In the genomic region with DNA sequence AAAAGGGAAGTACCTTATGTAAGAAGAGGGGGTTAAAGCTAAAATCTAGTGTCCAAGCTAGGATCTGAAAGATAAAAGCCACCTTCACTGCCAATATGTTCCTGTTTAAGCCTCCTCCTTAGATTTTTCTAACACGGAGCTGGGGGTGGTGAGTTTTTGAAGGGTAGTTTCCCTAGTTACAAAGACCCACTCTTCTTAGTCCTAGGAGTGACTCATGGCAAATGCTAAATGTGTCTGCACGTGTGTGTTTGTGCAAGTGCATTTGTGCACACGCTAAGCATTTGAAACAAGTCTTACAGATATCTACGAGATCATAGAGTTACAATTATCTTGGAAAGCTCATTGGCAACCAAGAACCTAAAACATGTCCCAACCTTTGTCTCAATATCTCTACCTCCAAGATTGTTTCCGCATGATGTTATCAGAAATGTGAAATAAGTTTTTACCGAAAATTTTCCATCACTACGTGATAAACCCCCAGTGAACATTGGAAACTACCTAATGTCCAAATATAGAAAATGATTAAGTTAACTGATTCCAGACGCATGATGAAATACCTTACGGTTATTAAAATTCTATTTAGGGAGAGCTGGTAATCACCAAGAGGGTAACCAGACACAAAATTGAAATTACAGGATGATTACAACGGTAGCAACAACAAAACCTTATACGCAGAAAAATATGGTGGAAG, we compare ENCODE assay signal across 1 cellular context.
TF ChIP-seq lines count a peak whose summit lies in the region.

No MANE protein-coding gene starts in this region.

TF ChIP-seq in GM23338, 12 proteins besides CTCF, POLR2A, EP300 and RAD21 (continued from another document):
- TF ChIP-seq, protein P1, sequence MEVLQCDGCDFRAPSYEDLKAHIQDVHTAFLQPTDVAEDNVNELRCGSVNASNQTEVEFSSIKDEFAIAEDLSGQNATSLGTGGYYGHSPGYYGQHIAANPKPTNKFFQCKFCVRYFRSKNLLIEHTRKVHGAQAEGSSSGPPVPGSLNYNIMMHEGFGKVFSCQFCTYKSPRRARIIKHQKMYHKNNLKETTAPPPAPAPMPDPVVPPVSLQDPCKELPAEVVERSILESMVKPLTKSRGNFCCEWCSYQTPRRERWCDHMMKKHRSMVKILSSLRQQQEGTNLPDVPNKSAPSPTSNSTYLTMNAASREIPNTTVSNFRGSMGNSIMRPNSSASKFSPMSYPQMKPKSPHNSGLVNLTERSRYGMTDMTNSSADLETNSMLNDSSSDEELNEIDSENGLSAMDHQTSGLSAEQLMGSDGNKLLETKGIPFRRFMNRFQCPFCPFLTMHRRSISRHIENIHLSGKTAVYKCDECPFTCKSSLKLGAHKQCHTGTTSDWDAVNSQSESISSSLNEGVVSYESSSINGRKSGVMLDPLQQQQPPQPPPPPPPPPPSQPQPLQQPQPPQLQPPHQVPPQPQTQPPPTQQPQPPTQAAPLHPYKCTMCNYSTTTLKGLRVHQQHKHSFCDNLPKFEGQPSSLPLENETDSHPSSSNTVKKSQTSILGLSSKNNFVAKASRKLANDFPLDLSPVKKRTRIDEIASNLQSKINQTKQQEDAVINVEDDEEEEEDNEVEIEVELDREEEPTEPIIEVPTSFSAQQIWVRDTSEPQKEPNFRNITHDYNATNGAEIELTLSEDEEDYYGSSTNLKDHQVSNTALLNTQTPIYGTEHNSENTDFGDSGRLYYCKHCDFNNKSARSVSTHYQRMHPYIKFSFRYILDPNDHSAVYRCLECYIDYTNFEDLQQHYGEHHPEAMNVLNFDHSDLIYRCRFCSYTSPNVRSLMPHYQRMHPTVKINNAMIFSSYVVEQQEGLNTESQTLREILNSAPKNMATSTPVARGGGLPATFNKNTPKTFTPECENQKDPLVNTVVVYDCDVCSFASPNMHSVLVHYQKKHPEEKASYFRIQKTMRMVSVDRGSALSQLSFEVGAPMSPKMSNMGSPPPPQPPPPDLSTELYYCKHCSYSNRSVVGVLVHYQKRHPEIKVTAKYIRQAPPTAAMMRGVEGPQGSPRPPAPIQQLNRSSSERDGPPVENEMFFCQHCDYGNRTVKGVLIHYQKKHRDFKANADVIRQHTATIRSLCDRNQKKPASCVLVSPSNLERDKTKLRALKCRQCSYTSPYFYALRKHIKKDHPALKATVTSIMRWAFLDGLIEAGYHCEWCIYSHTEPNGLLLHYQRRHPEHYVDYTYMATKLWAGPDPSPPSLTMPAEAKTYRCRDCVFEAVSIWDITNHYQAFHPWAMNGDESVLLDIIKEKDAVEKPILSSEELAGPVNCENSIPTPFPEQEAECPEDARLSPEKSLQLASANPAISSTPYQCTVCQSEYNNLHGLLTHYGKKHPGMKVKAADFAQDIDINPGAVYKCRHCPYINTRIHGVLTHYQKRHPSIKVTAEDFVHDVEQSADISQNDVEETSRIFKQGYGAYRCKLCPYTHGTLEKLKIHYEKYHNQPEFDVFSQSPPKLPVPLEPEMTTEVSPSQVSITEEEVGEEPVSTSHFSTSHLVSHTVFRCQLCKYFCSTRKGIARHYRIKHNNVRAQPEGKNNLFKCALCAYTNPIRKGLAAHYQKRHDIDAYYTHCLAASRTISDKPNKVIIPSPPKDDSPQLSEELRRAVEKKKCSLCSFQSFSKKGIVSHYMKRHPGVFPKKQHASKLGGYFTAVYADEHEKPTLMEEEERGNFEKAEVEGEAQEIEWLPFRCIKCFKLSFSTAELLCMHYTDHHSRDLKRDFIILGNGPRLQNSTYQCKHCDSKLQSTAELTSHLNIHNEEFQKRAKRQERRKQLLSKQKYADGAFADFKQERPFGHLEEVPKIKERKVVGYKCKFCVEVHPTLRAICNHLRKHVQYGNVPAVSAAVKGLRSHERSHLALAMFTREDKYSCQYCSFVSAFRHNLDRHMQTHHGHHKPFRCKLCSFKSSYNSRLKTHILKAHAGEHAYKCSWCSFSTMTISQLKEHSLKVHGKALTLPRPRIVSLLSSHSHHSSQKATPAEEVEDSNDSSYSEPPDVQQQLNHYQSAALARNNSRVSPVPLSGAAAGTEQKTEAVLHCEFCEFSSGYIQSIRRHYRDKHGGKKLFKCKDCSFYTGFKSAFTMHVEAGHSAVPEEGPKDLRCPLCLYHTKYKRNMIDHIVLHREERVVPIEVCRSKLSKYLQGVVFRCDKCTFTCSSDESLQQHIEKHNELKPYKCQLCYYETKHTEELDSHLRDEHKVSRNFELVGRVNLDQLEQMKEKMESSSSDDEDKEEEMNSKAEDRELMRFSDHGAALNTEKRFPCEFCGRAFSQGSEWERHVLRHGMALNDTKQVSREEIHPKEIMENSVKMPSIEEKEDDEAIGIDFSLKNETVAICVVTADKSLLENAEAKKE (CRISPR knock-in tag; IDR thresholded peaks at IDR 0.05): no peak
- no peak for TF ChIP-seq NANOG (IDR thresholded peaks at IDR 0.05; ENCODE audit: borderline replicate concordance)
- TF ChIP-seq EZH2 (IDR thresholded peaks at IDR 0.05; ENCODE audit: low read depth, unreplicated experiment): no peak
- no peak for TF ChIP-seq CREB1 (CRISPR knock-in tag; IDR thresholded peaks at IDR 0.05; ENCODE audit: low read depth)
- TF ChIP-seq, protein P2, sequence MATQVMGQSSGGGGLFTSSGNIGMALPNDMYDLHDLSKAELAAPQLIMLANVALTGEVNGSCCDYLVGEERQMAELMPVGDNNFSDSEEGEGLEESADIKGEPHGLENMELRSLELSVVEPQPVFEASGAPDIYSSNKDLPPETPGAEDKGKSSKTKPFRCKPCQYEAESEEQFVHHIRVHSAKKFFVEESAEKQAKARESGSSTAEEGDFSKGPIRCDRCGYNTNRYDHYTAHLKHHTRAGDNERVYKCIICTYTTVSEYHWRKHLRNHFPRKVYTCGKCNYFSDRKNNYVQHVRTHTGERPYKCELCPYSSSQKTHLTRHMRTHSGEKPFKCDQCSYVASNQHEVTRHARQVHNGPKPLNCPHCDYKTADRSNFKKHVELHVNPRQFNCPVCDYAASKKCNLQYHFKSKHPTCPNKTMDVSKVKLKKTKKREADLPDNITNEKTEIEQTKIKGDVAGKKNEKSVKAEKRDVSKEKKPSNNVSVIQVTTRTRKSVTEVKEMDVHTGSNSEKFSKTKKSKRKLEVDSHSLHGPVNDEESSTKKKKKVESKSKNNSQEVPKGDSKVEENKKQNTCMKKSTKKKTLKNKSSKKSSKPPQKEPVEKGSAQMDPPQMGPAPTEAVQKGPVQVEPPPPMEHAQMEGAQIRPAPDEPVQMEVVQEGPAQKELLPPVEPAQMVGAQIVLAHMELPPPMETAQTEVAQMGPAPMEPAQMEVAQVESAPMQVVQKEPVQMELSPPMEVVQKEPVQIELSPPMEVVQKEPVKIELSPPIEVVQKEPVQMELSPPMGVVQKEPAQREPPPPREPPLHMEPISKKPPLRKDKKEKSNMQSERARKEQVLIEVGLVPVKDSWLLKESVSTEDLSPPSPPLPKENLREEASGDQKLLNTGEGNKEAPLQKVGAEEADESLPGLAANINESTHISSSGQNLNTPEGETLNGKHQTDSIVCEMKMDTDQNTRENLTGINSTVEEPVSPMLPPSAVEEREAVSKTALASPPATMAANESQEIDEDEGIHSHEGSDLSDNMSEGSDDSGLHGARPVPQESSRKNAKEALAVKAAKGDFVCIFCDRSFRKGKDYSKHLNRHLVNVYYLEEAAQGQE (IDR thresholded peaks at IDR 0.05; ENCODE audit: unreplicated experiment): no peak
- TF ChIP-seq ZNF331 (CRISPR knock-in tag; IDR thresholded peaks at IDR 0.05; ENCODE audit: low read depth): no peak
- no peak for TF ChIP-seq ZNF114 (CRISPR knock-in tag; IDR thresholded peaks at IDR 0.05)
- no peak for TF ChIP-seq POLR2AphosphoS5 (IDR thresholded peaks at IDR 0.05; ENCODE audit: low read depth)
